ENCODE assay signal across 8 cellular contexts in genomic region chr12:98743362-98743953, GRCh38.
DNase-seq lines count a peak whose midpoint lies in the region; FAIRE-seq and TF ChIP-seq lines count a peak whose summit lies in the region.

No MANE protein-coding gene starts in this region.

- no peak overlapping the region for H2BK15ac ChIP-seq in neuronal stem cell (ENCODE audit: low read length)

- H3K4me2 ChIP-seq in neuronal stem cell (ENCODE audit: insufficient read depth, low read length, poor library complexity, severe bottlenecking) = no peak overlapping the region

- no peak for FAIRE-seq in GM12892 (lab: Jason Lieb, UNC)

- H3K9me3 ChIP-seq in HAP-1 (peaks cover 4% of the 10 kb centered on the region; the same call in 1 of the 2 replicates), NT2/D1 (ENCODE audit: insufficient read depth, low read length) (no peaks in the 10 kb centered on the region), neuronal stem cell (replicated peaks in 1 of 2; ENCODE audit: control insufficient read depth in 2 of 2, insufficient read depth in 1 of 2, low read depth in 1 of 2, low read length in 2 of 2) (peaks cover 0 to 2% of the 10 kb centered on the region in 2 donors)

- H2BK12ac ChIP-seq in neuronal stem cell (ENCODE audit: low read length) = no peak overlapping the region

- DNase-seq in HAP-1 (ENCODE audit: low spot score in 2 of 2) = peak; percentile 14 to 71
- peak; percentile 43 for DNase-seq in NT2/D1 (ENCODE audit: low read depth, low spot score)
- DNase-seq in brain microvascular endothelial cell = peak; percentile 32
- DNase-seq in neuronal stem cell (ENCODE audit: low spot score) = no peak
- DNase-seq in coronary artery (ENCODE audit: low spot score) = no peak
- no peak for DNase-seq in GM12892 (ENCODE audit: insufficient read length)
- no peak for DNase-seq in effector CD4-positive, alpha-beta T cell

- H3K18ac ChIP-seq in neuronal stem cell (ENCODE audit: low read length) = no peak overlapping the region

- H3K23ac ChIP-seq in neuronal stem cell (ENCODE audit: low read depth, low read length, poor library complexity) = no peak overlapping the region

- no peak overlapping the region for H3K14ac ChIP-seq in neuronal stem cell (ENCODE audit: low read length)

- H3K4me1 ChIP-seq in HAP-1 = peaks cover 5% of the 10 kb centered on the region; the same call in 1 of the 2 replicates
- peaks cover 8% of the 10 kb centered on the region for H3K4me1 ChIP-seq in NT2/D1 (ENCODE audit: insufficient read depth, insufficient read length)
- peaks cover 2 to 7% of the 10 kb centered on the region in 2 donors for H3K4me1 ChIP-seq in neuronal stem cell (ENCODE audit: control insufficient read depth in 2 of 2, insufficient read depth in 1 of 2, low read depth in 1 of 2, low read length in 2 of 2)

- H2AK5ac ChIP-seq in neuronal stem cell (ENCODE audit: low read depth, low read length) = no peak overlapping the region

- no peak overlapping the region for H4K8ac ChIP-seq in neuronal stem cell (ENCODE audit: low read depth, low read length)

- no peaks in the 10 kb centered on the region for H3K79me1 ChIP-seq in neuronal stem cell (ENCODE audit: low read depth, low read length)

- H2AFZ ChIP-seq in neuronal stem cell (ENCODE audit: low read length) = peak overlapping the region; percentile 73

- H3K36me3 ChIP-seq in HAP-1 (replicated peaks) (no peaks in the 10 kb centered on the region), NT2/D1 (ENCODE audit: insufficient read depth, insufficient read length, low read length) (no peaks in the 10 kb centered on the region), brain microvascular endothelial cell (replicated peaks) (no peaks in the 10 kb centered on the region), neuronal stem cell (replicated peaks in 1 of 2; ENCODE audit: control insufficient read depth in 2 of 2, insufficient read depth in 2 of 2, low read length in 2 of 2) (no peaks in the 10 kb centered on the region)

- no CpG with 5 or more reads among the region's 4 CpGs for WGBS in neuronal stem cell (ENCODE audit: extremely low coverage in 2 of 2, insufficient read length in 2 of 2, insufficient replicate concordance in 1 of 2), 2 donors

- no peak overlapping the region for H2BK5ac ChIP-seq in neuronal stem cell (ENCODE audit: low read length)

- H3K4me3 ChIP-seq in GM12875 (ENCODE audit: low read depth, low read length) (no peak overlapping the region), HAP-1 (no peak overlapping the region), NT2/D1 (ENCODE audit: insufficient read length, low read depth) (no peak overlapping the region), brain microvascular endothelial cell (ENCODE audit: low read depth, low read length) (no peak overlapping the region), neuronal stem cell (ENCODE audit: low read length in 2 of 2) (no peak overlapping the region), coronary artery (no peak overlapping the region)

- no peak overlapping the region for H3K4ac ChIP-seq in neuronal stem cell (ENCODE audit: low read length)

- H2BK120ac ChIP-seq in neuronal stem cell (ENCODE audit: low read depth, low read length) = no peak overlapping the region

- H3K9ac ChIP-seq in NT2/D1 (ENCODE audit: insufficient read length, low read depth) (no peak overlapping the region), neuronal stem cell (ENCODE audit: low read depth, low read length, poor library complexity) (no peak overlapping the region)

- H3K27ac ChIP-seq in brain microvascular endothelial cell = no peak overlapping the region
- no peak overlapping the region for H3K27ac ChIP-seq in neuronal stem cell (replicated peaks; ENCODE audit: low read length)
- H3K27ac ChIP-seq in coronary artery = no peak overlapping the region

- no peak for TF ChIP-seq POLR2A in GM12892 (IDR thresholded peaks at IDR 0.05; ENCODE audit: low read depth, low read length)

- in situ Hi-C loops in HAP-1 (cut with MboI; ENCODE audit: low sequenced_read_pairs) (loop anchor here (25.0 kb wide), 1 partner anchor 244 kb away; no protein-coding TSS in a partner anchor), brain microvascular endothelial cell (cut with HindIII; ENCODE audit: low pct_ligation_motif_present, low sequenced_read_pairs) (no loop called here)

- H4K91ac ChIP-seq in neuronal stem cell (ENCODE audit: low read depth, low read length, poor library complexity) = no peak overlapping the region

- H3K27me3 ChIP-seq in HAP-1 (ENCODE audit: low read depth) = peaks cover 22% of the 10 kb centered on the region
- H3K27me3 ChIP-seq in NT2/D1 (ENCODE audit: insufficient read depth, insufficient read length) = peaks cover 33% of the 10 kb centered on the region
- H3K27me3 ChIP-seq in brain microvascular endothelial cell (replicated peaks) = no peaks in the 10 kb centered on the region
- H3K27me3 ChIP-seq in neuronal stem cell (ENCODE audit: control insufficient read depth in 3 of 3, insufficient read depth in 3 of 3, low read depth in 1 of 3, low read length in 3 of 3) = peaks cover 0 to 4% (median 0%) of the 10 kb centered on the region in 3 experiments

- TF ChIP-seq CTCF in GM12875 (IDR thresholded peaks at IDR 0.05; ENCODE audit: borderline replicate concordance, insufficient read depth, low read depth, low read length) (peak; percentile 81), brain microvascular endothelial cell (IDR thresholded peaks at IDR 0.05; ENCODE audit: low read depth, low read length, missing control alignments) (peak; percentile 90), coronary artery (IDR thresholded peaks at IDR 0.05) (no peak)

Comparison
In these comparisons a context has a peak if more than half of its experiments do, and no peak if none do; other contexts are left out.
1. DNase-seq: peak in HAP-1 (2 of 2), NT2/D1 (single experiment) and brain microvascular endothelial cell (single experiment); none in neuronal stem cell (single experiment), coronary artery (single experiment), GM12892 (single experiment) and effector CD4-positive, alpha-beta T cell (single experiment).